ENCODE assay signal across 1 cellular context in the genomic region with DNA sequence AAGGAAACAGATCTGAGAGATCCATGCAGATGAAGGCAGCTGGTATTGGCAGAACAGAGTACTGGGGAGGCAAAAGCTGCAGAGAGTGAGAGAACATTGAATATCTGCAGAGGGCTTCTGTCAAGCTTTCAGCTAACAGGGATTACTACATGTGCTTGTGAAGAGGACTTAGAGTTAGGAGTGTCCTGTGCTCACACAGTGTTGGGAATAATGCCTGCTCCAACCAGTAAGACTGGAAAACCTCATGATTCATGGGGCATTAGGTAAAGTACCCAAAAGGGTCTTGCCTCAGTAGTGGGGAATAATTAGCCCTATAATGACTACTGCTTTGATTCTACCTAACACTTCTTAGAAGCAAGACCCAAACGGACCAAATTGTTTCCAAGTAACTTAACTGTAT.
TF ChIP-seq lines count a peak whose summit lies in the region.

No MANE protein-coding gene starts in this region.

TF ChIP-seq in WTC11, 78 proteins besides CTCF, POLR2A, EP300 and RAD21 (continued from another document):
- TF ChIP-seq USF2 (CRISPR knock-in tag; IDR thresholded peaks at IDR 0.05) = no peak
- no peak for TF ChIP-seq CREB1 (CRISPR knock-in tag; IDR thresholded peaks at IDR 0.05)
- TF ChIP-seq ZNF121 (CRISPR knock-in tag; IDR thresholded peaks at IDR 0.05) = no peak
- TF ChIP-seq NFATC4 (CRISPR knock-in tag; IDR thresholded peaks at IDR 0.05) = no peak
- TF ChIP-seq TEAD1 (CRISPR knock-in tag; IDR thresholded peaks at IDR 0.05) = no peak
- TF ChIP-seq GABPB1 (CRISPR knock-in tag; IDR thresholded peaks at IDR 0.05) = no peak
- TF ChIP-seq ETV6 (CRISPR knock-in tag; IDR thresholded peaks at IDR 0.05) = no peak
- TF ChIP-seq MYBL2 (CRISPR knock-in tag; IDR thresholded peaks at IDR 0.05) = no peak
- TF ChIP-seq ATF2 (CRISPR knock-in tag; IDR thresholded peaks at IDR 0.05; ENCODE audit: borderline replicate concordance, low read depth) = no peak
